23 cellular contexts compared by ENCODE assay signal in genomic region chr22:26581769-26582168, GRCh38. TPM values are rescaled to one million over a fixed set of nuclear protein-coding genes. Genes with fewer than 3 reads are reported as not detected.
DNase-seq lines count a peak whose midpoint lies in the region; ATAC-seq, FAIRE-seq and TF ChIP-seq lines count a peak whose summit lies in the region.
"Had no signal": no experiment of that assay in that cellular context is flagged by ENCODE, and none has a peak within 500 bp of the region (broad histone marks: within the 10 kb centered on the region; RNA-seq: fewer than 3 reads in every experiment).

No MANE protein-coding gene starts in this region.

- TF ChIP-seq POLR2A in K562 (conservative IDR thresholded peaks at IDR 0.05) (no peak), spleen (IDR thresholded peaks at IDR 0.05) (no peak), esophagus muscularis mucosa (IDR thresholded peaks at IDR 0.05; ENCODE audit: low read depth) (no peak)

- peaks cover 31% of the 10 kb centered on the region for H4K20me1 ChIP-seq in K562 (replicated peaks; ENCODE audit: control insufficient read depth, insufficient read depth, low read length)

- no peak for ATAC-seq in K562
- ATAC-seq: HCT116 had no signal

- intact Hi-C loops in K562 (cut with micrococcal nuclease) (loop anchor here (10.0 kb wide), 1 partner anchor 97 kb away; the partner anchor contains the start of genes HPS4 and SRRD), spleen (cut with DNase I; ENCODE audit: low total_unique reads) (no loop called here), esophagus muscularis mucosa (cut with DNase I) (no loop called here)

- peak overlapping the region; percentile 68 for H3K27ac Mint-ChIP-seq in activated CD4-positive, alpha-beta T cell treated with anti-CD3 and anti-CD28 coated beads, Interleukin-2, amount 10 ng/mL, durations not matched to agents 7 days and 5 days

- no peak for TF ChIP-seq EP300 in K562 (IDR thresholded peaks at IDR 0.05; ENCODE audit: low read length)
- no peak for TF ChIP-seq EP300 in esophagus muscularis mucosa (IDR thresholded peaks at IDR 0.05)

- POLR2A ChIA-PET in activated CD4-positive, alpha-beta T cell treated with anti-CD3 and anti-CD28 coated beads, Interleukin-2, amount 10 ng/mL, durations not matched to agents 7 days and 5 days (lab: Charles Lee) = interaction anchor here (0.6 kb wide), 1 partner anchor 26 kb away, joined by 3 read pairs; no protein-coding TSS in a partner anchor
- POLR2A ChIA-PET in K562 (lab: Yijun Ruan, JAX) = no interaction called here

- no peak overlapping the region for H3K9ac ChIP-seq in K562 (ENCODE audit: insufficient read depth in 1 of 2, low read depth in 2 of 2, low read length in 2 of 2)
- H3K9ac ChIP-seq: KMS-11 had no signal

- no peaks in the 10 kb centered on the region for H3K9me3 Mint-ChIP-seq in activated CD4-positive, alpha-beta T cell treated with anti-CD3 and anti-CD28 coated beads, Interleukin-2, amount 10 ng/mL, durations not matched to agents 7 days and 5 days

- no peak overlapping the region for H2AFZ ChIP-seq in K562 (ENCODE audit: low read depth, low read length)

- H3K79me2 ChIP-seq in K562 (ENCODE audit: control insufficient read depth, insufficient read depth, low read length) = peaks cover 97% of the 10 kb centered on the region

- H3K27ac ChIP-seq in KOPT-K1 (ENCODE audit: low read depth, low read length, poor library complexity, severe bottlenecking) = peak overlapping the region; percentile 84
- H3K27ac ChIP-seq in K562 (ENCODE audit: extremely low read depth, low read depth, low read length) = no peak overlapping the region
- no peak overlapping the region for H3K27ac ChIP-seq in spleen
- H3K27ac ChIP-seq in right atrium auricular region = no peak overlapping the region
- H3K27ac ChIP-seq in esophagus muscularis mucosa (replicated peaks in 1 of 4) = no peak overlapping the region
- H3K27ac ChIP-seq: 22Rv1, HL-60, KMS-11 had no signal

- CTCF ChIA-PET in activated CD4-positive, alpha-beta T cell treated with anti-CD3 and anti-CD28 coated beads, Interleukin-2, amount 10 ng/mL, durations not matched to agents 7 days and 5 days (lab: Charles Lee) = interaction anchor here (0.9 to 1.5 kb wide), 2 partner anchors 78 to 91 kb away, joined by 4 read pairs; no protein-coding TSS in a partner anchor
- CTCF ChIA-PET in K562 (lab: Yijun Ruan, JAX; ENCODE audit: low intra/inter-chr PET ratio) = no interaction called here

- no peak overlapping the region for H3K4me2 ChIP-seq in K562 (ENCODE audit: insufficient read depth, low read length)
- H3K4me2 ChIP-seq: KMS-11 had no signal

- TF ChIP-seq RAD21 in K562 (CRISPR knock-in tag; conservative IDR thresholded peaks at IDR 0.05 in 1 of 2, IDR thresholded peaks at IDR 0.05 in 1 of 2) = no peak

- in situ Hi-C loops in K562 (cut with MboI) = no loop called here

- 95% methylated on average over 6 of the region's 6 CpGs for WGBS in K562 (ENCODE audit: insufficient coverage, low coverage, missing lambda C conversion rate)
- 97 to 99% (median 97%) methylated on average over 6 of the region's 6 CpGs for WGBS in spleen, 5 donors
- 100% methylated on average over 3 of the region's 6 CpGs for WGBS in esophagus muscularis mucosa

- peaks cover 22% of the 10 kb centered on the region for H3K36me3 Mint-ChIP-seq in activated CD4-positive, alpha-beta T cell treated with anti-CD3 and anti-CD28 coated beads, Interleukin-2, amount 10 ng/mL, durations not matched to agents 7 days and 5 days (ENCODE audit: low read depth)

- H3K4me1 Mint-ChIP-seq in activated CD4-positive, alpha-beta T cell treated with anti-CD3 and anti-CD28 coated beads, Interleukin-2, amount 10 ng/mL, durations not matched to agents 7 days and 5 days = peaks cover 71% of the 10 kb centered on the region

- DNase-seq in activated CD4-positive, alpha-beta T cell treated with anti-CD3 and anti-CD28 coated beads, Interleukin-2, amount 10 ng/mL, durations not matched to agents 7 days and 5 days = no peak
- no peak for DNase-seq in activated CD4-positive, alpha-beta T cell treated with anti-CD3 and anti-CD28 coated beads, Interleukin-2, amount 50 U/mL, for 4 hours
- DNase-seq in K562 (ENCODE audit: extremely low read depth in 1 of 4, low spot score in 3 of 4) (no peak), spleen (peak; percentile 17), right atrium auricular region (ENCODE audit: low spot score) (no peak), esophagus muscularis mucosa (ENCODE audit: extremely low spot score) (no peak)
- no peak for DNase-seq in stimulated activated CD4-positive, alpha-beta T cell treated with anti-CD3 and anti-CD28 coated beads, Interleukin-4, amount 100 ng/mL, for 4 hours
- DNase-seq: DMS79, NCI-H1417, NCI-H2029, NCI-H2171 treated with DMSO at 0.1 percent for 48 hours, NCI-H82, SHP77 had no signal

- no peak for TF ChIP-seq CTCF in K562 (IDR thresholded peaks at IDR 0.05 in 2 of 3, conservative IDR thresholded peaks at IDR 0.05 in 1 of 3; ENCODE audit: insufficient read depth in 2 of 3, low read depth in 1 of 3, low read length in 3 of 3)
- no peak for TF ChIP-seq CTCF in spleen (IDR thresholded peaks at IDR 0.05 in 8 of 11, conservative IDR thresholded peaks at IDR 0.05 in 3 of 11)
- TF ChIP-seq CTCF in right atrium auricular region (IDR thresholded peaks at IDR 0.05) = no peak
- no peak for TF ChIP-seq CTCF in esophagus muscularis mucosa (IDR thresholded peaks at IDR 0.05)

- H3K36me3 ChIP-seq in KOPT-K1 (ENCODE audit: insufficient read depth, low read length) (peaks cover 38% of the 10 kb centered on the region), K562 (ENCODE audit: control insufficient read depth, insufficient read depth, low read length) (peaks cover 81% of the 10 kb centered on the region), spleen (peaks cover 0 to 38% (median 12%) of the 10 kb centered on the region in 6 donors), right atrium auricular region (peaks cover 12% of the 10 kb centered on the region), esophagus muscularis mucosa (peaks cover 0 to 15% (median 6%) of the 10 kb centered on the region in 4 donors)

- H3K27me3 ChIP-seq in K562 (ENCODE audit: control insufficient read depth in 2 of 2, insufficient read depth in 2 of 2, low read length in 2 of 2) = no peaks in the 10 kb centered on the region
- H3K27me3 ChIP-seq in spleen (replicated peaks in 1 of 7) = no peaks in the 10 kb centered on the region
- H3K27me3 ChIP-seq in right atrium auricular region = no peaks in the 10 kb centered on the region
- no peaks in the 10 kb centered on the region for H3K27me3 ChIP-seq in esophagus muscularis mucosa
- H3K27me3 ChIP-seq: BLaER1 treated with 17β-estradiol and CSF1 and Interleukin-3, amounts not matched to agents 10 nM and 100 nM had no signal

- peaks cover 8 to 21% of the 10 kb centered on the region in 2 experiments; a peak in 4 of 5 replicates for H3K4me1 ChIP-seq in K562 (replicated peaks in 1 of 2; ENCODE audit: control insufficient read depth in 2 of 2, insufficient read depth in 2 of 2, low read length in 2 of 2)
- peaks cover 30 to 95% (median 61%) of the 10 kb centered on the region in 6 donors for H3K4me1 ChIP-seq in spleen
- H3K4me1 ChIP-seq in right atrium auricular region = peaks cover 0 to 46% of the 10 kb centered on the region in 2 donors
- peaks cover 13 to 33% (median 22%) of the 10 kb centered on the region in 4 donors for H3K4me1 ChIP-seq in esophagus muscularis mucosa

- BruUV-seq in K562 (replicated peaks; lab: Mats Ljungman, UMichigan) = no TSS peak

- FAIRE-seq in K562 (lab: Jason Lieb, UNC) = no peak
- FAIRE-seq: GM12891, RCC 7860 had no signal

- H3K9me1 ChIP-seq in K562 (ENCODE audit: control insufficient read depth, insufficient read depth, low read length) = peaks cover 2% of the 10 kb centered on the region

- no peak overlapping the region for H3K4me3 ChIP-seq in K562
- no peak overlapping the region for H3K4me3 ChIP-seq in spleen
- no peak overlapping the region for H3K4me3 ChIP-seq in right atrium auricular region
- no peak overlapping the region for H3K4me3 ChIP-seq in esophagus muscularis mucosa
- H3K4me3 ChIP-seq: BLaER1 treated with 17β-estradiol and CSF1 and Interleukin-3, amounts not matched to agents 10 nM and 100 nM had no signal

- H3K9me3 ChIP-seq in KOPT-K1 (ENCODE audit: insufficient read depth, low read length, poor library complexity, severe bottlenecking) (no peaks in the 10 kb centered on the region), K562 (replicated peaks; ENCODE audit: control insufficient read depth, insufficient read depth, low read depth, low read length) (no peaks in the 10 kb centered on the region), spleen (no peaks in the 10 kb centered on the region), right atrium auricular region (no peaks in the 10 kb centered on the region), esophagus muscularis mucosa (no peaks in the 10 kb centered on the region)
- H3K9me3 ChIP-seq: BLaER1 treated with 17β-estradiol and CSF1 and Interleukin-3, amounts not matched to agents 10 nM and 100 nM had no signal

- H3K27me3 Mint-ChIP-seq in activated CD4-positive, alpha-beta T cell treated with anti-CD3 and anti-CD28 coated beads, Interleukin-2, amount 10 ng/mL, durations not matched to agents 7 days and 5 days = no peaks in the 10 kb centered on the region

- no peak overlapping the region for H3K4me3 Mint-ChIP-seq in activated CD4-positive, alpha-beta T cell treated with anti-CD3 and anti-CD28 coated beads, Interleukin-2, amount 10 ng/mL, durations not matched to agents 7 days and 5 days

RNA-seq across cellular contexts. Expression of gene TPST2, which starts 8.2 kb away (rescaled TPM):
- total RNA-seq in activated CD4-positive, alpha-beta T cell treated with anti-CD3 and anti-CD28 coated beads, Interleukin-2, amount 10 ng/mL, durations not matched to agents 7 days and 5 days = 10 to 100 TPM; 25.9 to 26.3 TPM
- total RNA-seq in K562 (2011; cell fraction: chromatin; rRNA removed; ENCODE audit: low replicate concordance) = 183 and 357 TPM in 2 replicates
- 260 and 261 TPM in 2 replicates for total RNA-seq in K562 (2011; cell fraction: nucleolus; rRNA removed)
- total RNA-seq in K562 (2011; cell fraction: nucleoplasm; rRNA removed) = 278 and 313 TPM in 2 replicates
- total RNA-seq in K562 (2014; rRNA removed) (73.7 and 94.7 TPM in 2 replicates), K562 (2014; rRNA removed; fragmentation: Illumina TruSeq; extraction: Trizol) (26.3 and 26.6 TPM in 2 replicates), K562 (2015; rRNA removed; fragmentation: Illumina TruSeq; extraction: Trizol) (34.7 and 38.8 TPM in 2 replicates), K562 (2021) (88.7 and 92.1 TPM in 2 replicates), spleen (100 to 1,000 TPM in 2 of 7 donors, 10 to 100 TPM in 5; 43.5 to 119 (median 63.2) TPM), right atrium auricular region (100 to 1,000 TPM in 1 of 2 donors, 10 to 100 TPM in 1; 63.4 to 104 TPM), esophagus muscularis mucosa (10 to 100 TPM; 22.0 to 30.9 (median 28.7) TPM)
- polyA plus RNA-seq in K562 (2011; rRNA removed) (123 and 126 TPM in 2 replicates), K562 (2014; fragmentation: Illumina TruSeq; extraction: Trizol) (60.1 and 64.7 TPM in 2 replicates), K562 (2014; fragmentation: Nextera tagmentation; extraction: Ambion mirVana) (10 to 100 TPM; 14.2 to 18.2 TPM), K562 (2014; rRNA removed) (85.0 and 92.3 TPM in 2 replicates), spleen (10 to 100 TPM; 14.6 to 22.2 (median 16.6) TPM)
- 164 and 307 TPM in 2 replicates for polyA plus RNA-seq in K562 (2011; cell fraction: cytosol; rRNA removed)
- polyA plus RNA-seq in K562 (2011; cell fraction: nucleus; rRNA removed) = 121 and 197 TPM in 2 replicates
- 61.7 and 68.9 TPM in 2 replicates for polyA plus RNA-seq in K562 (2012)
- 55.9 and 90.2 TPM in 2 replicates for polyA minus RNA-seq in K562 (2011; rRNA and poly(A)+ RNA removed)
- 71.9 and 98.8 TPM in 2 replicates for polyA minus RNA-seq in K562 (2011; cell fraction: cytosol; rRNA and poly(A)+ RNA removed)
- polyA minus RNA-seq in K562 (2011; cell fraction: nucleus; rRNA and poly(A)+ RNA removed) = 53.2 and 63.2 TPM in 2 replicates

RNA-seq across cellular contexts. Expression of gene CRYBB1, which starts 36.1 kb away (rescaled TPM):
- total RNA-seq in activated CD4-positive, alpha-beta T cell treated with anti-CD3 and anti-CD28 coated beads, Interleukin-2, amount 10 ng/mL, durations not matched to agents 7 days and 5 days = not detected
- not detected in 2 replicates for total RNA-seq in K562 (2011; cell fraction: chromatin; rRNA removed; ENCODE audit: low replicate concordance)
- not detected in 2 replicates for total RNA-seq in K562 (2011; cell fraction: nucleolus; rRNA removed)
- total RNA-seq in K562 (2011; cell fraction: nucleoplasm; rRNA removed) = not detected in 2 replicates
- total RNA-seq in K562 (2014; rRNA removed) (0.29 and 0.45 TPM in 2 replicates), K562 (2014; rRNA removed; fragmentation: Illumina TruSeq; extraction: Trizol) (not detected in 2 replicates), K562 (2015; rRNA removed; fragmentation: Illumina TruSeq; extraction: Trizol) (not detected in 2 replicates), K562 (2021) (0.16 and 0.22 TPM in 2 replicates), spleen (1 to 10 TPM in 6 of 7 donors, under 1 TPM in 1; 0.34 to 2.9 (median 2.1) TPM), right atrium auricular region (1 to 10 TPM in 1 of 2 donors, under 1 TPM in 1; 0.79 to 1.7 TPM), esophagus muscularis mucosa (under 1 TPM in 3 of 4 donors, not detected in 1; 0.33 to 0.86 (median 0.83) TPM)
- polyA plus RNA-seq in K562 (2011; rRNA removed) (0.12 and 0.17 TPM in 2 replicates), K562 (2014; fragmentation: Illumina TruSeq; extraction: Trizol) (0.26 and 0.33 TPM in 2 replicates), K562 (2014; fragmentation: Nextera tagmentation; extraction: Ambion mirVana) (under 1 TPM; 0.18 to 0.41 TPM), K562 (2014; rRNA removed) (0.38 and 0.42 TPM in 2 replicates), spleen (1 to 10 TPM in 2 of 3 donors, under 1 TPM in 1; 0.98 to 1.9 (median 1.3) TPM)
- 0.53 and 1.1 TPM in 2 replicates for polyA plus RNA-seq in K562 (2011; cell fraction: cytosol; rRNA removed)
- polyA plus RNA-seq in K562 (2011; cell fraction: nucleus; rRNA removed) = not detected in 2 replicates
- polyA plus RNA-seq in K562 (2012) = 0.12 and 0.42 TPM in 2 replicates
- not detected in 2 replicates for polyA minus RNA-seq in K562 (2011; rRNA and poly(A)+ RNA removed)
- not detected in 2 replicates for polyA minus RNA-seq in K562 (2011; cell fraction: cytosol; rRNA and poly(A)+ RNA removed)
- not detected in 2 replicates for polyA minus RNA-seq in K562 (2011; cell fraction: nucleus; rRNA and poly(A)+ RNA removed)
- total RNA-seq: G401, NCI-H460 had no signal

RNA-seq across cellular contexts. Expression of gene CRYBA4, which starts 40.0 kb away (rescaled TPM):
- total RNA-seq in activated CD4-positive, alpha-beta T cell treated with anti-CD3 and anti-CD28 coated beads, Interleukin-2, amount 10 ng/mL, durations not matched to agents 7 days and 5 days = not detected
- 0.56 TPM in 1 of 2 replicates, not detected in the other for total RNA-seq in K562 (2011; cell fraction: chromatin; rRNA removed; ENCODE audit: low replicate concordance)
- 0.67 TPM in 1 of 2 replicates, not detected in the other for total RNA-seq in K562 (2011; cell fraction: nucleolus; rRNA removed)
- total RNA-seq in K562 (2011; cell fraction: nucleoplasm; rRNA removed) = not detected in 2 replicates
- total RNA-seq in K562 (2014; rRNA removed) (0.73 and 1.6 TPM in 2 replicates), K562 (2014; rRNA removed; fragmentation: Illumina TruSeq; extraction: Trizol) (0.32 and 0.76 TPM in 2 replicates), K562 (2015; rRNA removed; fragmentation: Illumina TruSeq; extraction: Trizol) (0.34 and 0.69 TPM in 2 replicates), K562 (2021) (3.3 and 3.9 TPM in 2 replicates), spleen (not detected), right atrium auricular region (not detected), esophagus muscularis mucosa (not detected)
- polyA plus RNA-seq in K562 (2011; rRNA removed) (1.7 and 1.9 TPM in 2 replicates), K562 (2014; fragmentation: Illumina TruSeq; extraction: Trizol) (0.59 and 0.60 TPM in 2 replicates), K562 (2014; fragmentation: Nextera tagmentation; extraction: Ambion mirVana) (1 to 10 TPM; 1.6 to 2.1 TPM), K562 (2014; rRNA removed) (0.93 and 2.1 TPM in 2 replicates), spleen (under 1 TPM; 0.20 to 0.24 (median 0.22) TPM)
- 0.47 and 1.5 TPM in 2 replicates for polyA plus RNA-seq in K562 (2011; cell fraction: cytosol; rRNA removed)
- polyA plus RNA-seq in K562 (2011; cell fraction: nucleus; rRNA removed) = 0.35 and 1.1 TPM in 2 replicates
- 1.7 and 2.1 TPM in 2 replicates for polyA plus RNA-seq in K562 (2012)
- polyA minus RNA-seq in K562 (2011; rRNA and poly(A)+ RNA removed) = not detected in 2 replicates
- not detected in 2 replicates for polyA minus RNA-seq in K562 (2011; cell fraction: cytosol; rRNA and poly(A)+ RNA removed)
- polyA minus RNA-seq in K562 (2011; cell fraction: nucleus; rRNA and poly(A)+ RNA removed) = not detected in 2 replicates
- total RNA-seq: G401, NCI-H460 had no signal
